Comparison of ENCODE assay signal across 32 cellular contexts in genomic region chr4:21744046-21744445, GRCh38.
"Had no signal": no experiment of that assay in that cellular context is flagged by ENCODE, and none has a peak within 500 bp of the region (broad histone marks: within the 10 kb centered on the region; RNA-seq: fewer than 3 reads in every experiment).

No MANE protein-coding gene starts in this region.

- H3K36me3 ChIP-seq: MG63, SJCRH30 had no signal

- H3K9me3 ChIP-seq: body of pancreas, MG63, SJCRH30 had no signal

- H3K27me3 Mint-ChIP-seq: activated CD4-positive, alpha-beta memory T cell treated with anti-CD3 and anti-CD28 coated beads, Interleukin-2, amount 10 ng/mL, durations not matched to agents 7 days and 5 days; activated CD8-positive, alpha-beta memory T cell treated with anti-CD3 and anti-CD28 coated beads, Interleukin-2, amount 10 ng/mL, durations not matched to agents 7 days and 5 days; activated naive CD4-positive, alpha-beta T cell treated with anti-CD3 and anti-CD28 coated beads, Interleukin-2, amount 50 U/mL, for 24 hours; activated naive CD8-positive, alpha-beta T cell treated with anti-CD3 and anti-CD28 coated beads, Interleukin-2, amount 10 ng/mL, durations not matched to agents 7 days and 5 days; activated T-helper 17 cell treated with anti-CD3 and anti-CD28 coated beads, Interleukin-2, amount 50 U/mL, for 72 hours; T-cell had no signal

- H3K4me1 Mint-ChIP-seq: activated CD4-positive, alpha-beta memory T cell treated with anti-CD3 and anti-CD28 coated beads, Interleukin-2, amount 10 ng/mL, durations not matched to agents 7 days and 5 days; activated CD8-positive, alpha-beta memory T cell treated with anti-CD3 and anti-CD28 coated beads, Interleukin-2, amount 10 ng/mL, durations not matched to agents 7 days and 5 days; activated naive CD4-positive, alpha-beta T cell treated with anti-CD3 and anti-CD28 coated beads, Interleukin-2, amount 50 U/mL, for 24 hours; activated naive CD8-positive, alpha-beta T cell treated with anti-CD3 and anti-CD28 coated beads, Interleukin-2, amount 10 ng/mL, durations not matched to agents 7 days and 5 days; activated T-helper 17 cell treated with anti-CD3 and anti-CD28 coated beads, Interleukin-2, amount 50 U/mL, for 72 hours; T-cell; T-helper 17 cell had no signal

- H3K27ac ChIP-seq: body of pancreas, SJCRH30, SK-N-MC, VCaP had no signal

- H3K4me3 Mint-ChIP-seq: activated CD4-positive, alpha-beta memory T cell treated with anti-CD3 and anti-CD28 coated beads, Interleukin-2, amount 10 ng/mL, durations not matched to agents 7 days and 5 days; activated CD8-positive, alpha-beta memory T cell treated with anti-CD3 and anti-CD28 coated beads, Interleukin-2, amount 10 ng/mL, durations not matched to agents 7 days and 5 days; activated naive CD4-positive, alpha-beta T cell treated with anti-CD3 and anti-CD28 coated beads, Interleukin-2, amount 50 U/mL, for 24 hours; activated naive CD8-positive, alpha-beta T cell treated with anti-CD3 and anti-CD28 coated beads, Interleukin-2, amount 10 ng/mL, durations not matched to agents 7 days and 5 days; activated T-cell treated with anti-CD3 and anti-CD28 coated beads, Interleukin-2, amount 50 U/mL, for 72 hours; activated T-helper 17 cell treated with anti-CD3 and anti-CD28 coated beads, Interleukin-2, amount 50 U/mL, for 72 hours; T-cell; T-helper 17 cell had no signal

- H3K27me3 ChIP-seq: body of pancreas, MG63 had no signal

- H3K4me3 ChIP-seq: body of pancreas, MG63, SJCRH30, SK-N-MC had no signal

- DNase-seq: activated CD4-positive, alpha-beta memory T cell treated with anti-CD3 and anti-CD28 coated beads, Interleukin-2, amount 10 ng/mL, durations not matched to agents 7 days and 5 days; activated CD4-positive, alpha-beta T cell treated with anti-CD3 and anti-CD28 coated beads for 1 hour; activated CD4-positive, alpha-beta T cell treated with anti-CD3 and anti-CD28 coated beads for 48 hours; activated CD4-positive, CD25-positive, alpha-beta regulatory T cell; activated CD8-positive, alpha-beta memory T cell treated with anti-CD3 and anti-CD28 coated beads for 24 hours; activated CD8-positive, alpha-beta memory T cell treated with anti-CD3 and anti-CD28 coated beads, Interleukin-2, amount 10 ng/mL, durations not matched to agents 7 days and 5 days; activated CD8-positive, alpha-beta memory T cell treated with anti-CD3 and anti-CD28 coated beads, Interleukin-2, amount 50 U/mL, for 48 hours; activated gamma-delta T cell; activated naive CD4-positive, alpha-beta T cell treated with Interleukin-2 at 50 U/mL for 16 hours; activated naive CD8-positive, alpha-beta T cell treated with anti-CD3 and anti-CD28 coated beads, Interleukin-2, amount 10 ng/mL, durations not matched to agents 7 days and 5 days; activated T-cell treated with anti-CD3 and anti-CD28 coated beads, Interleukin-2, amount 50 U/mL, for 72 hours; body of pancreas; caudate nucleus; cerebellar nuclear complex; MG63; NCI-H1048; NCI-H1436 treated with DMSO at 0.1 percent for 48 hours; NCI-H1694 treated with DMSO at 0.1 percent for 48 hours; NCI-H2029; NCI-H2171; NCI-H510A; NCI-H526; NCI-H748 treated with DMSO at 0.1 percent for 48 hours; NK-92 treated with Interleukin-12 subunit alpha and Interleukin-12 subunit beta, amount 100 ng/mL, for 24 hours; SHP77; SJCRH30; T-cell; T-helper 17 cell had no signal

- H3K36me3 Mint-ChIP-seq: activated CD8-positive, alpha-beta memory T cell treated with anti-CD3 and anti-CD28 coated beads, Interleukin-2, amount 10 ng/mL, durations not matched to agents 7 days and 5 days; activated naive CD4-positive, alpha-beta T cell treated with anti-CD3 and anti-CD28 coated beads, Interleukin-2, amount 50 U/mL, for 24 hours; activated naive CD8-positive, alpha-beta T cell treated with anti-CD3 and anti-CD28 coated beads, Interleukin-2, amount 10 ng/mL, durations not matched to agents 7 days and 5 days; T-cell had no signal

- ATAC-seq: activated CD8-positive, alpha-beta memory T cell treated with anti-CD3 and anti-CD28 coated beads, Interleukin-2, amount 10 ng/mL, durations not matched to agents 7 days and 5 days; activated T-cell treated with anti-CD3 and anti-CD28 coated beads, Interleukin-2, amount 50 U/mL, for 72 hours; activated T-helper 17 cell treated with anti-CD3 and anti-CD28 coated beads, Interleukin-2, amount 50 U/mL, for 72 hours; body of pancreas; T-cell; T-helper 17 cell had no signal

- H3K4me1 ChIP-seq: body of pancreas, SJCRH30 had no signal

- H3K27ac Mint-ChIP-seq: activated CD4-positive, alpha-beta memory T cell treated with anti-CD3 and anti-CD28 coated beads, Interleukin-2, amount 10 ng/mL, durations not matched to agents 7 days and 5 days; activated CD8-positive, alpha-beta memory T cell treated with anti-CD3 and anti-CD28 coated beads, Interleukin-2, amount 10 ng/mL, durations not matched to agents 7 days and 5 days; activated naive CD4-positive, alpha-beta T cell treated with anti-CD3 and anti-CD28 coated beads, Interleukin-2, amount 50 U/mL, for 24 hours; activated naive CD8-positive, alpha-beta T cell treated with anti-CD3 and anti-CD28 coated beads, Interleukin-2, amount 10 ng/mL, durations not matched to agents 7 days and 5 days; activated T-cell treated with anti-CD3 and anti-CD28 coated beads, Interleukin-2, amount 50 U/mL, for 72 hours; activated T-helper 17 cell treated with anti-CD3 and anti-CD28 coated beads, Interleukin-2, amount 50 U/mL, for 72 hours; T-cell; T-helper 17 cell had no signal

- H3K9me3 Mint-ChIP-seq: activated CD4-positive, alpha-beta memory T cell treated with anti-CD3 and anti-CD28 coated beads, Interleukin-2, amount 10 ng/mL, durations not matched to agents 7 days and 5 days; activated naive CD4-positive, alpha-beta T cell treated with anti-CD3 and anti-CD28 coated beads, Interleukin-2, amount 50 U/mL, for 24 hours; activated naive CD8-positive, alpha-beta T cell treated with anti-CD3 and anti-CD28 coated beads, Interleukin-2, amount 10 ng/mL, durations not matched to agents 7 days and 5 days; activated T-helper 17 cell treated with anti-CD3 and anti-CD28 coated beads, Interleukin-2, amount 50 U/mL, for 72 hours had no signal
